Comparison of ENCODE assay signal across 18 cellular contexts in the genomic region with DNA sequence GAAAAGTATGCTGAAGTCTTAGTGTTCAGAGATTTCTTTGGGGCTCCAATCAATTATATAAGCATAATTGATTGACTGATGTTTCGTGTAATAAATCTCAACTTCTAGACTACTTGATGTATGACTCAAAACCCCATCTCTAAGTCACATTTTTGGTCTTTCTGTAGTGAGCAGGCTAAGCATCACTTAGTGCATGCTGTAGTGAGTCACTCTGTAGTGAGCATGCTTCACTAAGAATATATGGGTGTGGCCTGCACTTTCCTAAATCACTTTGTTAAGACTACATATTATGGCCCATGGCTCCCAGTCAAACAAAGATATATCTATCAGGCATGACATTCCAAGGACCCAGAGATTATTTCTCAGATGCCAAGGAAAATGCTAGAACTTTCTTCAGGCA.
DNase-seq lines count a peak whose midpoint lies in the region; ATAC-seq, FAIRE-seq and TF ChIP-seq lines count a peak whose summit lies in the region.
"Had no signal": no experiment of that assay in that cellular context is flagged by ENCODE, and none has a peak within 500 bp of the region (broad histone marks: within the 10 kb centered on the region; RNA-seq: fewer than 3 reads in every experiment).

No MANE protein-coding gene starts in this region.

- no peaks in the 10 kb centered on the region for H4K20me1 ChIP-seq in GM23248 (ENCODE audit: insufficient read depth)
- H4K20me1 ChIP-seq: BLaER1 had no signal

- no peak overlapping the region for H2BK12ac ChIP-seq in mesenchymal stem cell (ENCODE audit: low read length in 2 of 2)

- H2BK5ac ChIP-seq in mesenchymal stem cell (ENCODE audit: low read depth, low read length, poor library complexity, severe bottlenecking) = no peak overlapping the region

- H3K27ac ChIP-seq in GM23248 = no peak overlapping the region
- no peak overlapping the region for H3K27ac ChIP-seq in mesenchymal stem cell (ENCODE audit: low read length, poor library complexity, severe bottlenecking)
- H3K27ac ChIP-seq: BLaER1 had no signal

- H3K9me3 ChIP-seq in GM23248 (ENCODE audit: low read depth) = no peaks in the 10 kb centered on the region
- H3K9me3 ChIP-seq in mesenchymal stem cell (ENCODE audit: control insufficient read depth, low read length) = no peaks in the 10 kb centered on the region
- H3K9me3 ChIP-seq: BLaER1, MG63 had no signal

- H3K27ac Mint-ChIP-seq in activated T-cell treated with anti-CD3 and anti-CD28 coated beads, Interleukin-2, amount 50 U/mL, for 72 hours = no peak overlapping the region
- H3K27ac Mint-ChIP-seq in chondrocyte (ENCODE audit: unreplicated experiment) = no peak overlapping the region
- H3K27ac Mint-ChIP-seq: CD4-positive, alpha-beta memory T cell had no signal

- no peaks in the 10 kb centered on the region for H3F3A ChIP-seq in GM23248 (ENCODE audit: insufficient read depth)

- H4K91ac ChIP-seq in mesenchymal stem cell (ENCODE audit: low read length) = no peak overlapping the region

- H3K4me1 ChIP-seq in GM23248 (ENCODE audit: insufficient read depth) (no peaks in the 10 kb centered on the region), mesenchymal stem cell (ENCODE audit: control insufficient read depth, insufficient read depth, low read depth, low read length) (no peaks in the 10 kb centered on the region)
- H3K4me1 ChIP-seq: BLaER1 had no signal

- no peaks in the 10 kb centered on the region for H3K27me3 Mint-ChIP-seq in activated T-cell treated with anti-CD3 and anti-CD28 coated beads, Interleukin-2, amount 50 U/mL, for 72 hours (ENCODE audit: low read depth)
- no peaks in the 10 kb centered on the region for H3K27me3 Mint-ChIP-seq in chondrocyte (ENCODE audit: low read depth)
- H3K27me3 Mint-ChIP-seq: CD4-positive, alpha-beta memory T cell had no signal

- H3K9me2 ChIP-seq in GM23248 (ENCODE audit: insufficient read depth) = no peaks in the 10 kb centered on the region

- no peak overlapping the region for H3K4me3 Mint-ChIP-seq in activated T-cell treated with anti-CD3 and anti-CD28 coated beads, Interleukin-2, amount 50 U/mL, for 72 hours
- H3K4me3 Mint-ChIP-seq in chondrocyte (ENCODE audit: unreplicated experiment) = no peak overlapping the region
- H3K4me3 Mint-ChIP-seq: CD4-positive, alpha-beta memory T cell had no signal

- no peak overlapping the region for H4K8ac ChIP-seq in mesenchymal stem cell (ENCODE audit: low read length)

- H3K4me3 ChIP-seq in GM23248 (no peak overlapping the region), bronchial epithelial cell (ENCODE audit: low read depth, low read length) (no peak overlapping the region), mesenchymal stem cell (ENCODE audit: insufficient read depth in 1 of 2, low read depth in 1 of 2, low read length in 2 of 2) (no peak overlapping the region)
- H3K4me3 ChIP-seq: BLaER1, MG63 had no signal

- in situ Hi-C loops in GM23248 (cut with MboI) = no loop called here

- peak; percentile 2 for DNase-seq in GM23248
- DNase-seq in RKO (ENCODE audit: low spot score) = peak; percentile 75
- peak; percentile 4 for DNase-seq in bronchial epithelial cell (ENCODE audit: low read depth)
- DNase-seq in mesenchymal stem cell = peak; percentile 22
- no peak for DNase-seq in activated T-cell treated with anti-CD3 and anti-CD28 coated beads, Interleukin-2, amount 50 U/mL, for 72 hours
- no peak for DNase-seq in chondrocyte (ENCODE audit: low spot score)
- DNase-seq in NCI-H2196 treated with DMSO at 0.1 percent for 48 hours (lab: John Stamatoyannopoulos, UW; ENCODE audit: unreplicated experiment) = no peak
- DNase-seq: CD4-positive, alpha-beta memory T cell; DMS53; MG63; NCI-H1092; NCI-H1436 treated with DMSO at 0.1 percent for 48 hours; NCI-H2029; NCI-H2171; NCI-H446 treated with DMSO at 0.1 percent for 48 hours; RPMI8226 had no signal

- no peak overlapping the region for H3K18ac ChIP-seq in mesenchymal stem cell (ENCODE audit: low read depth in 1 of 2, low read length in 2 of 2)

- H3K36me3 Mint-ChIP-seq in activated T-cell treated with anti-CD3 and anti-CD28 coated beads, Interleukin-2, amount 50 U/mL, for 72 hours (ENCODE audit: insufficient read depth in 2 of 2) = no peaks in the 10 kb centered on the region
- no peaks in the 10 kb centered on the region for H3K36me3 Mint-ChIP-seq in chondrocyte (ENCODE audit: low read depth)
- H3K36me3 Mint-ChIP-seq: CD4-positive, alpha-beta memory T cell had no signal

- no peak overlapping the region for H3K9ac ChIP-seq in GM23248
- H3K9ac ChIP-seq in mesenchymal stem cell (ENCODE audit: low read length) = no peak overlapping the region
- H3K9ac ChIP-seq: BLaER1 had no signal

- no peaks in the 10 kb centered on the region for H3K27me3 ChIP-seq in GM23248 (replicated peaks; ENCODE audit: insufficient read depth)
- no peaks in the 10 kb centered on the region for H3K27me3 ChIP-seq in bronchial epithelial cell (ENCODE audit: control insufficient read depth, insufficient read depth, low read length)
- no peaks in the 10 kb centered on the region for H3K27me3 ChIP-seq in mesenchymal stem cell (ENCODE audit: control insufficient read depth in 1 of 2, insufficient read depth in 1 of 2, low read length in 2 of 2)
- H3K27me3 ChIP-seq: BLaER1, MG63 had no signal

- no peaks in the 10 kb centered on the region for H3K79me1 ChIP-seq in mesenchymal stem cell (replicated peaks; ENCODE audit: low read length, poor library complexity, severe bottlenecking)

- no peak overlapping the region for H3K23ac ChIP-seq in mesenchymal stem cell (ENCODE audit: low read length in 2 of 2)

- H2AFZ ChIP-seq in GM23248 (no peak overlapping the region), mesenchymal stem cell (ENCODE audit: low read depth, low read length) (no peak overlapping the region)

- ATAC-seq in activated T-cell treated with anti-CD3 and anti-CD28 coated beads, Interleukin-2, amount 50 U/mL, for 72 hours (replicated peaks in 1 of 2) = no peak

- no peak overlapping the region for H2BK120ac ChIP-seq in mesenchymal stem cell (ENCODE audit: low read depth, low read length)

- H2BK15ac ChIP-seq in mesenchymal stem cell (ENCODE audit: low read depth, poor library complexity, severe bottlenecking) = no peak overlapping the region

- TF ChIP-seq CTCF in bronchial epithelial cell (IDR thresholded peaks at IDR 0.05; ENCODE audit: insufficient read depth, low read length, severe bottlenecking) = no peak
- TF ChIP-seq CTCF in chondrocyte (IDR thresholded peaks at IDR 0.05) = no peak

- no peak for FAIRE-seq in bronchial epithelial cell (lab: Jason Lieb, UNC)
- FAIRE-seq: GM12891 had no signal

- 6 to 23% methylated on average over 1 of the region's 1 CpG for WGBS in GM23248 (ENCODE audit: low coverage in 1 of 2, low lambda C conversion rate in 2 of 2, missing lambda C conversion rate in 2 of 2), 2 experiments
- WGBS in mesenchymal stem cell = no CpG with 5 or more reads among the region's 1 CpG

- H3K4me1 Mint-ChIP-seq in activated T-cell treated with anti-CD3 and anti-CD28 coated beads, Interleukin-2, amount 50 U/mL, for 72 hours (ENCODE audit: low read depth) = no peaks in the 10 kb centered on the region
- H3K4me1 Mint-ChIP-seq in chondrocyte (ENCODE audit: low read depth) = no peaks in the 10 kb centered on the region
- H3K4me1 Mint-ChIP-seq: CD4-positive, alpha-beta memory T cell had no signal

- H2AK5ac ChIP-seq in mesenchymal stem cell (ENCODE audit: low read length, severe bottlenecking) = no peak overlapping the region

- no peaks in the 10 kb centered on the region for H3K36me3 ChIP-seq in GM23248 (ENCODE audit: low read depth)
- H3K36me3 ChIP-seq in bronchial epithelial cell (ENCODE audit: control insufficient read depth, insufficient read depth, low read length) = no peaks in the 10 kb centered on the region
- no peaks in the 10 kb centered on the region for H3K36me3 ChIP-seq in mesenchymal stem cell (ENCODE audit: control insufficient read depth in 1 of 2, insufficient read depth in 2 of 2, low read depth in 1 of 2, low read length in 2 of 2)
- H3K36me3 ChIP-seq: BLaER1, MG63 had no signal

- H3K4me2 ChIP-seq in GM23248 (ENCODE audit: unreplicated experiment) (no peak overlapping the region), mesenchymal stem cell (ENCODE audit: low read length, poor library complexity, severe bottlenecking) (no peak overlapping the region)
- H3K4me2 ChIP-seq: BLaER1 had no signal

- H3K4ac ChIP-seq in mesenchymal stem cell (ENCODE audit: low read depth in 1 of 2, low read length in 2 of 2) = no peak overlapping the region

- no peaks in the 10 kb centered on the region for H3K79me2 ChIP-seq in GM23248 (ENCODE audit: insufficient read depth)

- no peak overlapping the region for H3K14ac ChIP-seq in mesenchymal stem cell (ENCODE audit: low read length in 2 of 2)

- peaks cover 6 to 11% of the 10 kb centered on the region in 2 donors for H3K9me3 Mint-ChIP-seq in activated T-cell treated with anti-CD3 and anti-CD28 coated beads, Interleukin-2, amount 50 U/mL, for 72 hours
- no peaks in the 10 kb centered on the region for H3K9me3 Mint-ChIP-seq in chondrocyte (ENCODE audit: low read depth)

Comparison
In these comparisons a context has a peak if more than half of its experiments do, and no peak if none do; other contexts are left out.
1. DNase-seq: peak in GM23248 (single experiment), RKO (single experiment), bronchial epithelial cell (single experiment) and mesenchymal stem cell (single experiment); none in activated T-cell treated with anti-CD3 and anti-CD28 coated beads, Interleukin-2, amount 50 U/mL, for 72 hours (0 of 2), chondrocyte (single experiment) and NCI-H2196 treated with DMSO at 0.1 percent for 48 hours (single experiment).